Comparison of ENCODE assay signal across 1 cellular context in genomic region chr17:74833501-74834361, GRCh38.
TF ChIP-seq lines count a peak whose summit lies in the region.

No MANE protein-coding gene starts in this region.

TF ChIP-seq in HepG2, 621 proteins besides CTCF, POLR2A, EP300 and RAD21:
- TF ChIP-seq HNRNPK (IDR thresholded peaks at IDR 0.05; ENCODE audit: low read depth, low read length, poor library complexity, severe bottlenecking) (no peak), HINFP (CRISPR knock-in tag; IDR thresholded peaks at IDR 0.05; ENCODE audit: low read depth) (no peak), SRY (CRISPR knock-in tag; IDR thresholded peaks at IDR 0.05) (no peak), DDIT3 (CRISPR knock-in tag; IDR thresholded peaks at IDR 0.05) (no peak), TBL1XR1 (IDR thresholded peaks at IDR 0.05; ENCODE audit: borderline replicate concordance, low read length, partially characterized antibody) (no peak), ZUFSP (CRISPR knock-in tag; IDR thresholded peaks at IDR 0.05; ENCODE audit: borderline replicate concordance) (no peak), ZNF558 (CRISPR knock-in tag; IDR thresholded peaks at IDR 0.05; ENCODE audit: borderline replicate concordance) (no peak), STAG1 (CRISPR knock-in tag; IDR thresholded peaks at IDR 0.05) (no peak), ATF7-NPFF (CRISPR knock-in tag; IDR thresholded peaks at IDR 0.05; ENCODE audit: low read depth) (no peak), ZC3H13 (CRISPR knock-in tag; IDR thresholded peaks at IDR 0.05) (no peak), ZBTB4 (CRISPR knock-in tag; IDR thresholded peaks at IDR 0.05; ENCODE audit: borderline replicate concordance) (no peak), ZFX (CRISPR knock-in tag; IDR thresholded peaks at IDR 0.05; ENCODE audit: low read depth) (no peak), ZNF652 (CRISPR knock-in tag; IDR thresholded peaks at IDR 0.05; ENCODE audit: borderline replicate concordance, low read depth) (no peak), SRSF9 (IDR thresholded peaks at IDR 0.05; ENCODE audit: borderline replicate concordance, insufficient read depth, low read depth, low read length, poor library complexity, severe bottlenecking) (no peak), ZNF619 (CRISPR knock-in tag; IDR thresholded peaks at IDR 0.05) (no peak), MAFK (conservative IDR thresholded peaks at IDR 0.05 in 1 of 2, IDR thresholded peaks at IDR 0.05 in 1 of 2; ENCODE audit: low read length in 2 of 2) (no peak), KDM1A (CRISPR knock-in tag; IDR thresholded peaks at IDR 0.05) (no peak), IKZF5 (CRISPR knock-in tag; IDR thresholded peaks at IDR 0.05) (no peak)
